Comparison of ENCODE assay signal across 12 cellular contexts in genomic region chrX:154321624-154322023, GRCh38. TPM values are rescaled to one million over a fixed set of nuclear protein-coding genes. Genes with fewer than 3 reads are reported as not detected.
DNase-seq lines count a peak whose midpoint lies in the region; ATAC-seq and TF ChIP-seq lines count a peak whose summit lies in the region.
"Had no signal": no experiment of that assay in that cellular context is flagged by ENCODE, and none has a peak within 500 bp of the region (broad histone marks: within the 10 kb centered on the region; RNA-seq: fewer than 3 reads in every experiment).

No MANE protein-coding gene starts in this region.

- H3K36me3 ChIP-seq in GM23248 (ENCODE audit: low read depth) (no peaks in the 10 kb centered on the region), SU-DHL-6 (ENCODE audit: low read length) (no peaks in the 10 kb centered on the region)

- in situ Hi-C loops in GM23248 (cut with MboI), result no loop called here

- H3K4me1 ChIP-seq in GM23248 (ENCODE audit: insufficient read depth), result no peaks in the 10 kb centered on the region

- H4K20me1 ChIP-seq in GM23248 (ENCODE audit: insufficient read depth), result no peaks in the 10 kb centered on the region
- H4K20me1 ChIP-seq in SU-DHL-6 (ENCODE audit: low read depth, low read length), result no peaks in the 10 kb centered on the region

- DNase-seq in COLO668 (lab: John Stamatoyannopoulos, UW; ENCODE audit: unreplicated experiment) (peak; percentile 20), GM23248 (peak; percentile 20), left ventricle myocardium superior (peak; percentile 46), NCI-H2196 treated with DMSO at 0.1 percent for 48 hours (lab: John Stamatoyannopoulos, UW; ENCODE audit: unreplicated experiment) (no peak), germinal center (ENCODE audit: low spot score) (no peak)
- DNase-seq in stimulated activated CD4-positive, alpha-beta T cell treated with anti-CD3 and anti-CD28 coated beads, Interleukin-1b, Interleukin-23, amount 100 ng/mL, for 48 hours, result no peak
- DNase-seq: activated CD8-positive, alpha-beta memory T cell treated with anti-CD3 and anti-CD28 coated beads, Interleukin-2, amount 50 U/mL, for 48 hours; naive B cell; stimulated activated CD4-positive, alpha-beta T cell treated with anti-CD3 and anti-CD28 coated beads, Interleukin-15, amount 100 ng/mL, for 24 hours; T-helper 1 cell had no signal

- H3K4me3 ChIP-seq in GM23248 (no peak overlapping the region), SU-DHL-6 (ENCODE audit: insufficient read depth, low read length, poor library complexity, severe bottlenecking) (no peak overlapping the region)

- H3F3A ChIP-seq in GM23248 (ENCODE audit: insufficient read depth) (no peaks in the 10 kb centered on the region), SU-DHL-6 (ENCODE audit: insufficient read depth) (peaks cover 7% of the 10 kb centered on the region; the same call in 1 of the 2 replicates)

- H3K27me3 ChIP-seq in GM23248 (replicated peaks; ENCODE audit: insufficient read depth) (no peaks in the 10 kb centered on the region; the same call in 1 of the 2 replicates), SU-DHL-6 (ENCODE audit: low read length) (no peaks in the 10 kb centered on the region)

- H3K79me2 ChIP-seq in GM23248 (ENCODE audit: insufficient read depth), result no peaks in the 10 kb centered on the region
- H3K79me2 ChIP-seq in SU-DHL-6 (ENCODE audit: insufficient read depth, low read length), result no peaks in the 10 kb centered on the region

- H3K9ac ChIP-seq in GM23248 (no peak overlapping the region), SU-DHL-6 (ENCODE audit: low read length) (no peak overlapping the region)

- intact Hi-C loops in left ventricle myocardium superior (cut with micrococcal nuclease), result no loop called here

- peak; percentile 79 for ATAC-seq in left ventricle myocardium superior
- no peak for ATAC-seq in HG02610 (IDR thresholded peaks at IDR 0.05; ENCODE audit: unreplicated experiment)

- WGBS in GM23248 (ENCODE audit: low coverage in 1 of 2, low lambda C conversion rate in 2 of 2, missing lambda C conversion rate in 2 of 2), 2 experiments, result 12 to 29% methylated on average over 5 to 8 of the region's 9 CpGs

- TF ChIP-seq CTCF in SU-DHL-6 (IDR thresholded peaks at IDR 0.05; ENCODE audit: insufficient read depth, low read length, poor library complexity, severe bottlenecking), result no peak

- H3K9me3 ChIP-seq in GM23248 (ENCODE audit: low read depth) (no peaks in the 10 kb centered on the region), SU-DHL-6 (ENCODE audit: insufficient read depth, low read length) (no peaks in the 10 kb centered on the region)

- H3K4me2 ChIP-seq in GM23248 (ENCODE audit: unreplicated experiment) (no peak overlapping the region), SU-DHL-6 (ENCODE audit: low read depth, low read length, poor library complexity, severe bottlenecking) (peak overlapping the region; percentile 15)

- H3K9me2 ChIP-seq in GM23248 (ENCODE audit: insufficient read depth) (no peaks in the 10 kb centered on the region), SU-DHL-6 (replicated peaks; ENCODE audit: insufficient read depth, low read length) (no peaks in the 10 kb centered on the region)

- H3K27ac ChIP-seq in GM23248 (no peak overlapping the region), SU-DHL-6 (ENCODE audit: low read depth, low read length) (peak overlapping the region; percentile 40)

- H2AFZ ChIP-seq in GM23248 (no peak overlapping the region), SU-DHL-6 (ENCODE audit: low read depth, low read length, severe bottlenecking) (no peak overlapping the region)

RNA-seq across cellular contexts. Expression of gene TKTL1, which starts 26.0 kb away (rescaled TPM):
- total RNA-seq in GM23248 (2014; rRNA removed; shearing (Covaris generic)), result not detected in 2 replicates
- polyA plus RNA-seq in GM23248 (2016; fragmentation: Nextera tagmentation; extraction: Ambion mirVana), result not detected in 2 replicates
- total RNA-seq in left ventricle myocardium superior, result 18.0 TPM

RNA-seq across cellular contexts. Expression of gene TEX28, which starts 26.7 kb away (rescaled TPM):
- not detected in 2 replicates for total RNA-seq in GM23248 (2014; rRNA removed; shearing (Covaris generic))
- polyA plus RNA-seq in GM23248 (2016; fragmentation: Nextera tagmentation; extraction: Ambion mirVana), result not detected in 2 replicates
- not detected for total RNA-seq in left ventricle myocardium superior

RNA-seq across cellular contexts. Expression of gene FLNA, which starts 52.8 kb away (rescaled TPM):
- 2,857 and 2,903 TPM in 2 replicates for total RNA-seq in GM23248 (2014; rRNA removed; shearing (Covaris generic))
- polyA plus RNA-seq in GM23248 (2016; fragmentation: Nextera tagmentation; extraction: Ambion mirVana), result 1,377 and 1,379 TPM in 2 replicates
- total RNA-seq in left ventricle myocardium superior, result 228 TPM

RNA-seq across cellular contexts. Expression of gene EMD, which starts 57.5 kb away (rescaled TPM):
- 39.7 TPM in 2 replicates for total RNA-seq in GM23248 (2014; rRNA removed; shearing (Covaris generic))
- polyA plus RNA-seq in GM23248 (2016; fragmentation: Nextera tagmentation; extraction: Ambion mirVana), result 86.6 and 96.0 TPM in 2 replicates
- 51.3 TPM for total RNA-seq in left ventricle myocardium superior

Comparison
In these comparisons a context has a peak if more than half of its experiments do, and no peak if none do; other contexts are left out.
1. DNase-seq: peak in COLO668 (single experiment), GM23248 (single experiment) and left ventricle myocardium superior (single experiment); none in NCI-H2196 treated with DMSO at 0.1 percent for 48 hours (single experiment), stimulated activated CD4-positive, alpha-beta T cell treated with anti-CD3 and anti-CD28 coated beads, Interleukin-1b, Interleukin-23, amount 100 ng/mL, for 48 hours (single experiment) and germinal center (single experiment).
2. RNA of gene TKTL1, which starts 26.0 kb away (total RNA-seq): 18.0 TPM in left ventricle myocardium superior (single experiment); not detected in GM23248; every median in the first group is over 10 times any median in the second.
3. RNA of gene FLNA, which starts 52.8 kb away (total RNA-seq): 2,857 to 2,903 TPM in GM23248; 228 TPM in left ventricle myocardium superior (single experiment); every median in the first group is over 10 times any median in the second.